In the genomic region with DNA sequence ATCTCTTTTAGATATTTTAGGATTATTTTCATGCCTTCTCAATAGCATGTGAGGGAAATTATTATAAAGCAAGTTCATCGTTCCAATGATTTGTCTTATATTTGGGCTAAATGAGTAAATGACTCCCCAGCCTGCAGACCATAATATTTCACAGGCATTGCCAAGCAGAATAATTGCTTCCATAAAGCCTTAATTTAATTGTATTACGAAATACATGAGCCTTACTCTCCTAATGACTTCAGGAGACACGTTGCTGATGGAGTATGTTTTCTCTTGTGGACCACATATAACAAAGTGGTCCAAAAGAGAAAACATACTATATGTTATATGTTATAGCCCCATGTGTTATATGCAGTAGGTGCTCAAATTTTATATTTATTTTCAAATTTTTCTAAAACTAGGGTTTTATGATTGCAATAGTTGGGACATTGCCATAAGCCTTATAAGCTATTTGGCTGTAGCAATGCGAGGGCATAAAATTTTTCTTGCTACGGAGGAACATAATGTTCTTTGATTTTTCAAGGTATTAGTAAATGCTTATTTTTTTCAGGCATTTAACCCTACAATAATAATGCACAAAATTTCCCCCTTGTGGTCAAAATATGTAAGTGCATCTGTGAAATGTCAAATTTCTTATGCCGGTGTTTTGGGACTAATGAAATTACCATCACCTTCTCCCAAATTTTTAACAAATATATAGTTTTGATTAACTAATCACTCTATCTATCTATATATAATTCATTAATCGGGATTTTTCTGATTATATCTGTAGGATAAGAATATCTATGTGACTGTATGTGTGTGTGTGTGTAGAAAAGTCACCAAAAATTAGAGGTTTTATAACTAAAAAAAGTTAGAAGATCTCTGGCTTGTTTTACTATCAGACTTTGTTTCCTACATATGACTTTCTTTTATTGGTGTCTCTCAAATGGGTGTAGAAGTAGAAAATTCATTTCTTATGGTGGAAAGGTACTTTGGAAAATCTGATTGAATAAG, we compare ENCODE assay signal across 8 cellular contexts. TPM values are rescaled to one million over a fixed set of nuclear protein-coding genes. Genes with fewer than 3 reads are reported as not detected.
DNase-seq lines count a peak whose midpoint lies in the region; ATAC-seq and TF ChIP-seq lines count a peak whose summit lies in the region.
"Had no signal": no experiment of that assay in that cellular context is flagged by ENCODE, and none has a peak within 500 bp of the region (broad histone marks: within the 10 kb centered on the region; RNA-seq: fewer than 3 reads in every experiment).

No MANE protein-coding gene starts in this region.

- no peaks in the 10 kb centered on the region for H3K4me1 Mint-ChIP-seq in activated naive CD4-positive, alpha-beta T cell treated with anti-CD3 and anti-CD28 coated beads for 36 hours (ENCODE audit: low read depth)

- no peak overlapping the region for H2AFZ ChIP-seq in Loucy (ENCODE audit: low read length)

- H3K4me3 Mint-ChIP-seq in activated naive CD4-positive, alpha-beta T cell treated with anti-CD3 and anti-CD28 coated beads for 36 hours, result no peak overlapping the region

- H4K20me1 ChIP-seq in Loucy (ENCODE audit: insufficient read depth, low read length, poor library complexity, severe bottlenecking), result no peaks in the 10 kb centered on the region

- CTCF ChIA-PET in activated naive CD4-positive, alpha-beta T cell treated with anti-CD3 and anti-CD28 coated beads for 36 hours (lab: Charles Lee), result interaction anchor here (0.7 to 3.9 kb wide), 16 partner anchors 8 to 366 kb away, joined by 3 to 20 read pairs (median 4); a partner anchor contains a TSS

- H3K79me2 ChIP-seq in Loucy (ENCODE audit: insufficient read depth, low read length), result no peaks in the 10 kb centered on the region

- H3K4me3 ChIP-seq in Loucy (ENCODE audit: low read length, poor library complexity, severe bottlenecking) (no peak overlapping the region), retinal pigment epithelial cell (ENCODE audit: low read length) (no peak overlapping the region)

- peaks cover 2% of the 10 kb centered on the region for H3K27me3 Mint-ChIP-seq in activated naive CD4-positive, alpha-beta T cell treated with anti-CD3 and anti-CD28 coated beads for 36 hours (ENCODE audit: low read depth)

- TF ChIP-seq CTCF in Loucy (conservative IDR thresholded peaks at IDR 0.05; ENCODE audit: low read length) (peak; percentile 76), retinal pigment epithelial cell (conservative IDR thresholded peaks at IDR 0.05; ENCODE audit: low read depth, low read length) (peak; percentile 62)

- DNase-seq in dermis microvascular lymphatic vessel endothelial cell (ENCODE audit: low read depth in 2 of 2), result peak; percentile 15 to 21
- DNase-seq in retinal pigment epithelial cell (ENCODE audit: low read depth), result no peak
- no peak for DNase-seq in activated naive CD4-positive, alpha-beta T cell treated with anti-CD3 and anti-CD28 coated beads for 36 hours
- DNase-seq: activated gamma-delta T cell had no signal

- ATAC-seq in GM18502 (IDR thresholded peaks at IDR 0.05; ENCODE audit: poor library complexity, unreplicated experiment), result peak; percentile 60
- ATAC-seq in HG02571 (IDR thresholded peaks at IDR 0.05; ENCODE audit: unreplicated experiment), result no peak
- ATAC-seq in GM21423 (IDR thresholded peaks at IDR 0.05; ENCODE audit: unreplicated experiment), result no peak

- no peaks in the 10 kb centered on the region for H3K36me3 Mint-ChIP-seq in activated naive CD4-positive, alpha-beta T cell treated with anti-CD3 and anti-CD28 coated beads for 36 hours (ENCODE audit: low read depth)

- no peaks in the 10 kb centered on the region for H3F3A ChIP-seq in Loucy (ENCODE audit: low read depth)

- H3K9ac ChIP-seq in Loucy (ENCODE audit: low read depth, low read length, poor library complexity, severe bottlenecking), result no peak overlapping the region

- no peak overlapping the region for H3K27ac Mint-ChIP-seq in activated naive CD4-positive, alpha-beta T cell treated with anti-CD3 and anti-CD28 coated beads for 36 hours

- H3K36me3 ChIP-seq in Loucy (ENCODE audit: insufficient read depth, low read length), result no peaks in the 10 kb centered on the region

- no peaks in the 10 kb centered on the region for H3K4me1 ChIP-seq in Loucy (ENCODE audit: insufficient read depth, low read length, poor library complexity, severe bottlenecking)

- no peaks in the 10 kb centered on the region for H3K9me3 Mint-ChIP-seq in activated naive CD4-positive, alpha-beta T cell treated with anti-CD3 and anti-CD28 coated beads for 36 hours

- H3K4me2 ChIP-seq in Loucy (ENCODE audit: low read depth, low read length, poor library complexity, severe bottlenecking), result no peak overlapping the region

- H3K27me3 ChIP-seq in Loucy (ENCODE audit: insufficient read depth, low read length, poor library complexity, severe bottlenecking), result no peaks in the 10 kb centered on the region

- intact Hi-C loops in activated naive CD4-positive, alpha-beta T cell treated with anti-CD3 and anti-CD28 coated beads for 36 hours (cut with micrococcal nuclease), result loop anchor here (1.0 to 10.0 kb wide), 4 partner anchors 38 to 465 kb away; no protein-coding TSS in a partner anchor

- no peaks in the 10 kb centered on the region for H3K9me3 ChIP-seq in Loucy (ENCODE audit: insufficient read depth, low read depth, low read length)

- H3K9me2 ChIP-seq in Loucy (replicated peaks; ENCODE audit: low read depth, low read length), result no peaks in the 10 kb centered on the region

RNA-seq across cellular contexts. Expression of a gene that starts 26.4 kb away (rescaled TPM):
- under 0.01 and 0.13 TPM in 2 replicates for total RNA-seq in dermis microvascular lymphatic vessel endothelial cell
- total RNA-seq in activated naive CD4-positive, alpha-beta T cell treated with anti-CD3 and anti-CD28 coated beads for 36 hours, result not detected

RNA-seq across cellular contexts. Expression of a gene that starts 53.1 kb away (rescaled TPM):
- not detected in 2 replicates for total RNA-seq in dermis microvascular lymphatic vessel endothelial cell
- not detected for total RNA-seq in activated naive CD4-positive, alpha-beta T cell treated with anti-CD3 and anti-CD28 coated beads for 36 hours

Comparison
In these comparisons a context has a peak if more than half of its experiments do, and no peak if none do; other contexts are left out.
1. DNase-seq: peak in dermis microvascular lymphatic vessel endothelial cell (2 of 2); none in retinal pigment epithelial cell (single experiment) and activated naive CD4-positive, alpha-beta T cell treated with anti-CD3 and anti-CD28 coated beads for 36 hours (single experiment).